ENCODE assay signal across 1 cellular context in genomic region chr15:32974691-32975090, GRCh38.
TF ChIP-seq lines count a peak whose summit lies in the region.

No MANE protein-coding gene starts in this region.

TF ChIP-seq in SK-N-SH, 30 proteins besides CTCF, POLR2A, EP300 and RAD21:
- TF ChIP-seq ZBTB33 (IDR thresholded peaks at IDR 0.05; ENCODE audit: borderline replicate concordance, low read depth) = no peak
- TF ChIP-seq FOXM1 (IDR thresholded peaks at IDR 0.05; ENCODE audit: low read depth) = no peak
- no peak for TF ChIP-seq ELF1 (IDR thresholded peaks at IDR 0.05)
- TF ChIP-seq JUND (IDR thresholded peaks at IDR 0.05) = no peak
